19 cellular contexts compared by ENCODE assay signal in genomic region chr3:69460034-69460433, GRCh38.
"Had no signal": no experiment of that assay in that cellular context is flagged by ENCODE, and none has a peak within 500 bp of the region (broad histone marks: within the 10 kb centered on the region; RNA-seq: fewer than 3 reads in every experiment).

No MANE protein-coding gene starts in this region.

- H3K79me2 ChIP-seq: hepatocyte had no signal

- H2AFZ ChIP-seq: hepatocyte had no signal

- ATAC-seq: activated CD8-positive, alpha-beta T cell treated with anti-CD3 and anti-CD28 coated beads for 36 hours; activated T-helper 17 cell treated with anti-CD3 and anti-CD28 coated beads, Interleukin-2, amount 50 U/mL, for 72 hours; left lobe of liver; naive thymus-derived CD4-positive, alpha-beta T cell; stimulated activated memory B cell treated with anti-CD40 and anti-IgM and Interleukin-4, amounts not matched to agents 10 μg/mL and 1 μg/mL and 100 μg/mL, for 72 hours had no signal

- H3K9me3 ChIP-seq: esophagus squamous epithelium had no signal

- FAIRE-seq: endothelial cell of umbilical vein, islet of Langerhans had no signal

- H3K36me3 ChIP-seq: brain microvascular endothelial cell, esophagus squamous epithelium, spleen had no signal

- DNase-seq: activated CD4-positive, alpha-beta T cell treated with anti-CD3 and anti-CD28 coated beads, Interleukin-2, amount 10 ng/mL, durations not matched to agents 24 days and 14 days; activated CD8-positive, alpha-beta T cell treated with anti-CD3 and anti-CD28 coated beads for 36 hours; activated naive CD4-positive, alpha-beta T cell; activated T-cell treated with anti-CD3 and anti-CD28 coated beads, Interleukin-2, amount 50 U/mL, for 1 hour; brain microvascular endothelial cell; cerebellar nuclear complex; cortex of kidney; effector CD4-positive, alpha-beta T cell; esophagus squamous epithelium; naive thymus-derived CD4-positive, alpha-beta T cell; spleen; stimulated activated CD4-positive, alpha-beta T cell treated with anti-CD3 and anti-CD28 coated beads, Interleukin-4, amount 100 ng/mL, for 4 hours; T1000 had no signal

- H3K4me3 ChIP-seq: esophagus squamous epithelium, hepatocyte, spleen had no signal

- H3K27me3 ChIP-seq: brain microvascular endothelial cell, hepatocyte, spleen had no signal

- H3K27ac ChIP-seq: brain microvascular endothelial cell, esophagus squamous epithelium, hepatocyte, spleen had no signal

- H3K4me2 ChIP-seq: hepatocyte had no signal

- H3K4me1 ChIP-seq: esophagus squamous epithelium had no signal
